In the genomic region with DNA sequence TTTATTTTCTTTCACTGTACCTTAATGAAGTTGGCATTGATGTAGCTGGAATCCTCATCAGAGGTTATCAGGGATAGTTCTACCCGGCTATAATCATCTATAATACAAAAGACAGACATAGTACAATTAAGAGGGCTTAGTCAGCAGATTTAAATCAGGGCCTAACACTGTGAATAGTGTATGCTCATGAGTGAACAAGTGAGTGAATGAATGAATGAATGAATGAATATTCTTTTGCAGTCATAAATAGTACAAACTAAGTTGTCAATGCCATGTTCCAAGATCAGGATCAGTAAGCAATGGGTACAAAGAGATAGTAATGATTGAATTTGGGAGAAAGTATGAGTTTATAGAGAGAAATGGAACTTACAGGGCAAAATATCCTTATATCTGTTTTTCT, we compare ENCODE assay signal across 18 cellular contexts. TPM values are rescaled to one million over a fixed set of nuclear protein-coding genes. Genes with fewer than 3 reads are reported as not detected.
DNase-seq lines count a peak whose midpoint lies in the region; ATAC-seq, FAIRE-seq and TF ChIP-seq lines count a peak whose summit lies in the region.
"Had no signal": no experiment of that assay in that cellular context is flagged by ENCODE, and none has a peak within 500 bp of the region (broad histone marks: within the 10 kb centered on the region; RNA-seq: fewer than 3 reads in every experiment).

No MANE protein-coding gene starts in this region.

- H3K4me3 ChIP-seq in CD4-positive, CD25-positive, alpha-beta regulatory T cell (ENCODE audit: low read depth, low read length), result no peak overlapping the region
- no peak overlapping the region for H3K4me3 ChIP-seq in keratinocyte (ENCODE audit: control insufficient read depth in 2 of 3, extremely low read depth in 1 of 3, insufficient read depth in 2 of 3, low read depth in 1 of 3, low read length in 3 of 3)
- H3K4me3 ChIP-seq: sigmoid colon, suprapubic skin had no signal

- no peaks in the 10 kb centered on the region for H3K9me1 ChIP-seq in keratinocyte (ENCODE audit: control insufficient read depth, extremely low read depth, insufficient read depth, low read length)

- no peaks in the 10 kb centered on the region for H4K20me1 ChIP-seq in keratinocyte (ENCODE audit: control insufficient read depth, extremely low read depth, insufficient read depth, low read length)

- dilution Hi-C loops in keratinocyte (cut with MboI; ENCODE audit: extremely low pct_ligation_motif_present, low sequenced_read_pairs), result no loop called here

- no peak overlapping the region for H3K9ac ChIP-seq in keratinocyte (ENCODE audit: control insufficient read depth, extremely low read depth, insufficient read depth, low read length)

- no peak for DNase-seq in CD4-positive, CD25-positive, alpha-beta regulatory T cell
- no peak for DNase-seq in keratinocyte (ENCODE audit: low read depth, low spot score)
- no peak for DNase-seq in NOMO-1 treated with dmso at 0.1 percent for 144 hours (lab: John Stamatoyannopoulos, UW; ENCODE audit: unreplicated experiment)
- no peak for DNase-seq in NCI-H524 (lab: John Stamatoyannopoulos, UW)
- DNase-seq: activated CD4-positive, alpha-beta T cell treated with anti-CD3 and anti-CD28 coated beads, Interleukin-2, amount 50 U/mL, for 4 hours; H7; heart left ventricle; left colon; NCI-H1105; NCI-H345; sigmoid colon; T1000 had no signal

- H3K4me2 ChIP-seq in keratinocyte (ENCODE audit: control insufficient read depth, extremely low read depth, insufficient read depth, low read depth, low read length), result peak overlapping the region; percentile 41

- no peak overlapping the region for H2AFZ ChIP-seq in keratinocyte (ENCODE audit: control insufficient read depth, low read length)

- no peak for ATAC-seq in CD4-positive, CD25-positive, alpha-beta regulatory T cell (ENCODE audit: low read depth in 2 of 2)
- no peak for ATAC-seq in HG02981 (IDR thresholded peaks at IDR 0.05; ENCODE audit: unreplicated experiment)
- ATAC-seq: left colon had no signal

- no peaks in the 10 kb centered on the region for H3K9me3 Mint-ChIP-seq in CD4-positive, CD25-positive, alpha-beta regulatory T cell
- H3K9me3 Mint-ChIP-seq in IgD-negative memory B cell, result no peaks in the 10 kb centered on the region

- no peak overlapping the region for H3K4me3 Mint-ChIP-seq in CD4-positive, CD25-positive, alpha-beta regulatory T cell
- H3K4me3 Mint-ChIP-seq in IgD-negative memory B cell, result peak overlapping the region; percentile 28 to 89 (median 70)

- no peak for TF ChIP-seq CTCF in keratinocyte (optimal IDR thresholded peaks at IDR 0.05 in 1 of 3, IDR thresholded peaks at IDR 0.05 in 1 of 3, conservative IDR thresholded peaks at IDR 0.05 in 1 of 3; ENCODE audit: extremely low read depth in 1 of 3, insufficient read depth in 2 of 3, low read length in 3 of 3)

- H3K36me3 ChIP-seq in CD4-positive, CD25-positive, alpha-beta regulatory T cell (ENCODE audit: control insufficient read depth, insufficient read depth, low read length), result peaks cover 51% of the 10 kb centered on the region
- no peaks in the 10 kb centered on the region for H3K36me3 ChIP-seq in keratinocyte (ENCODE audit: control insufficient read depth in 2 of 2, extremely low read depth in 1 of 2, insufficient read depth in 2 of 2, low read length in 2 of 2)
- H3K36me3 ChIP-seq: sigmoid colon, suprapubic skin had no signal

- no peaks in the 10 kb centered on the region for H3K27me3 ChIP-seq in CD4-positive, CD25-positive, alpha-beta regulatory T cell (ENCODE audit: control insufficient read depth, insufficient read depth, low read length)
- H3K27me3 ChIP-seq in keratinocyte (ENCODE audit: control insufficient read depth, extremely low read depth, insufficient read depth, low read length), result no peaks in the 10 kb centered on the region
- H3K27me3 ChIP-seq: heart left ventricle, sigmoid colon, suprapubic skin had no signal

- H3K4me1 Mint-ChIP-seq in CD4-positive, CD25-positive, alpha-beta regulatory T cell, result peaks cover 37 to 42% (median 38%) of the 10 kb centered on the region in 4 donors
- H3K4me1 Mint-ChIP-seq in IgD-negative memory B cell, result peaks cover 46 to 64% (median 53%) of the 10 kb centered on the region in 3 donors

- peaks cover 23% of the 10 kb centered on the region for H3K4me1 ChIP-seq in CD4-positive, CD25-positive, alpha-beta regulatory T cell (ENCODE audit: control insufficient read depth, insufficient read depth, low read length, poor library complexity, severe bottlenecking)
- H3K4me1 ChIP-seq in keratinocyte (ENCODE audit: control insufficient read depth, extremely low read depth, insufficient read depth, low read length), result peaks cover 33% of the 10 kb centered on the region
- H3K4me1 ChIP-seq: sigmoid colon had no signal

- no peak overlapping the region for H3K27ac ChIP-seq in CD4-positive, CD25-positive, alpha-beta regulatory T cell (ENCODE audit: insufficient read depth, low read length, poor library complexity, severe bottlenecking)
- H3K27ac ChIP-seq in keratinocyte (ENCODE audit: control insufficient read depth, insufficient read depth, low read length), result no peak overlapping the region
- H3K27ac ChIP-seq: C4-2B, epithelial cell of prostate, sigmoid colon, suprapubic skin had no signal

- H3K27ac Mint-ChIP-seq in CD4-positive, CD25-positive, alpha-beta regulatory T cell, result peak overlapping the region; percentile 17 to 79 (median 50)
- H3K27ac Mint-ChIP-seq in IgD-negative memory B cell, result peak overlapping the region; percentile 68 to 95 (median 93)

- no peaks in the 10 kb centered on the region for H3K9me3 ChIP-seq in CD4-positive, CD25-positive, alpha-beta regulatory T cell (ENCODE audit: control insufficient read depth in 2 of 2, low read length in 2 of 2)
- H3K9me3 ChIP-seq in keratinocyte (ENCODE audit: control insufficient read depth, low read depth, low read length), result no peaks in the 10 kb centered on the region
- H3K9me3 ChIP-seq: heart left ventricle, sigmoid colon, suprapubic skin had no signal

- H3K27me3 Mint-ChIP-seq in CD4-positive, CD25-positive, alpha-beta regulatory T cell, result no peaks in the 10 kb centered on the region
- H3K27me3 Mint-ChIP-seq in IgD-negative memory B cell, result no peaks in the 10 kb centered on the region

- no peaks in the 10 kb centered on the region for H3K79me2 ChIP-seq in keratinocyte (ENCODE audit: control insufficient read depth, insufficient read depth, low read length)

- FAIRE-seq in keratinocyte (lab: Jason Lieb, UNC), result no peak

- peaks cover 45% of the 10 kb centered on the region for H3K36me3 Mint-ChIP-seq in CD4-positive, CD25-positive, alpha-beta regulatory T cell
- H3K36me3 Mint-ChIP-seq in IgD-negative memory B cell, result peaks cover 13% of the 10 kb centered on the region

RNA-seq across cellular contexts. Expression of gene PTPN22, which starts 12.5 kb away (rescaled TPM):
- 58.5 TPM for total RNA-seq in CD4-positive, CD25-positive, alpha-beta regulatory T cell
- 10 to 100 TPM; 49.1 to 93.4 (median 65.1) TPM for polyA plus RNA-seq in CD4-positive, CD25-positive, alpha-beta regulatory T cell
- polyA plus RNA-seq in IgD-negative memory B cell, result 41.1 TPM
- polyA plus RNA-seq in keratinocyte, result 0.07 to 0.39 TPM (median 0.23 TPM) in 3 replicates
- not detected for polyA plus RNA-seq in keratinocyte (2011; ENCODE audit: low read depth)
- polyA plus RNA-seq in keratinocyte (2011; cell fraction: cytosol; rRNA removed), result 0.09 and 0.13 TPM in 2 replicates
- 0.20 and 0.27 TPM in 2 replicates for polyA plus RNA-seq in keratinocyte (2011; cell fraction: nucleus; rRNA removed)
- polyA plus RNA-seq in keratinocyte (2012; ENCODE audit: low replicate concordance), result 0.17 TPM in 1 of 2 replicates, not detected in the other
- polyA minus RNA-seq in keratinocyte, result 0.26 to 0.43 TPM in 2 of 3 replicates, not detected in the other
- not detected for polyA minus RNA-seq in keratinocyte (2011; cell fraction: cytosol; rRNA and poly(A)+ RNA removed)
- 0.63 TPM in 1 of 2 replicates, not detected in the other for polyA minus RNA-seq in keratinocyte (2011; cell fraction: nucleus; rRNA and poly(A)+ RNA removed)
- total RNA-seq: H7 had no signal

RNA-seq across cellular contexts. Expression of gene BCL2L15, which starts 28.4 kb away (rescaled TPM):
- 2.2 TPM for total RNA-seq in CD4-positive, CD25-positive, alpha-beta regulatory T cell
- polyA plus RNA-seq in CD4-positive, CD25-positive, alpha-beta regulatory T cell, result 1 to 10 TPM in 1 of 4 donors, under 1 TPM in 3; 0.30 to 2.1 (median 0.63) TPM
- polyA plus RNA-seq in IgD-negative memory B cell (not detected), keratinocyte (0.03 to 0.09 TPM (median 0.08 TPM) in 3 replicates)
- not detected for polyA plus RNA-seq in keratinocyte (2011; ENCODE audit: low read depth)
- 0.02 and 0.03 TPM in 2 replicates for polyA plus RNA-seq in keratinocyte (2011; cell fraction: cytosol; rRNA removed)
- 0.15 and 0.17 TPM in 2 replicates for polyA plus RNA-seq in keratinocyte (2011; cell fraction: nucleus; rRNA removed)
- polyA plus RNA-seq in keratinocyte (2012; ENCODE audit: low replicate concordance), result 0.16 TPM in 1 of 2 replicates, not detected in the other
- polyA minus RNA-seq in keratinocyte, result 0.07 to 0.83 TPM in 2 of 3 replicates, not detected in the other
- polyA minus RNA-seq in keratinocyte (2011; cell fraction: cytosol; rRNA and poly(A)+ RNA removed), result not detected
- polyA minus RNA-seq in keratinocyte (2011; cell fraction: nucleus; rRNA and poly(A)+ RNA removed), result not detected in 2 replicates
- total RNA-seq: cardiac septum, H7 had no signal

RNA-seq across cellular contexts. Expression of gene AP4B1, which starts 45.6 kb away (rescaled TPM):
- 53.6 TPM for total RNA-seq in CD4-positive, CD25-positive, alpha-beta regulatory T cell
- 10 to 100 TPM; 12.9 to 16.1 (median 14.5) TPM for polyA plus RNA-seq in CD4-positive, CD25-positive, alpha-beta regulatory T cell
- 13.2 TPM for polyA plus RNA-seq in IgD-negative memory B cell
- polyA plus RNA-seq in keratinocyte, result 11.6 to 16.9 TPM (median 16.5 TPM) in 3 replicates
- 11.1 TPM for polyA plus RNA-seq in keratinocyte (2011; ENCODE audit: low read depth)
- 6.6 and 9.4 TPM in 2 replicates for polyA plus RNA-seq in keratinocyte (2011; cell fraction: cytosol; rRNA removed)
- 31.4 and 37.8 TPM in 2 replicates for polyA plus RNA-seq in keratinocyte (2011; cell fraction: nucleus; rRNA removed)
- polyA plus RNA-seq in keratinocyte (2012; ENCODE audit: low replicate concordance), result 6.0 and 11.6 TPM in 2 replicates
- 8.7 to 20.2 TPM (median 15.6 TPM) in 3 replicates for polyA minus RNA-seq in keratinocyte
- 10.7 TPM for polyA minus RNA-seq in keratinocyte (2011; cell fraction: cytosol; rRNA and poly(A)+ RNA removed)
- 9.3 and 16.5 TPM in 2 replicates for polyA minus RNA-seq in keratinocyte (2011; cell fraction: nucleus; rRNA and poly(A)+ RNA removed)

RNA-seq across cellular contexts. Expression of gene DCLRE1B, which starts 46.1 kb away (rescaled TPM):
- total RNA-seq in CD4-positive, CD25-positive, alpha-beta regulatory T cell, result 7.0 TPM
- 1 to 10 TPM; 2.2 to 6.6 (median 4.7) TPM for polyA plus RNA-seq in CD4-positive, CD25-positive, alpha-beta regulatory T cell
- polyA plus RNA-seq in IgD-negative memory B cell (3.6 TPM), keratinocyte (4.8 to 6.4 TPM (median 5.4 TPM) in 3 replicates)
- 0.70 TPM for polyA plus RNA-seq in keratinocyte (2011; ENCODE audit: low read depth)
- polyA plus RNA-seq in keratinocyte (2011; cell fraction: cytosol; rRNA removed), result 4.8 and 4.9 TPM in 2 replicates
- 4.5 and 5.0 TPM in 2 replicates for polyA plus RNA-seq in keratinocyte (2011; cell fraction: nucleus; rRNA removed)
- 2.8 and 8.3 TPM in 2 replicates for polyA plus RNA-seq in keratinocyte (2012; ENCODE audit: low replicate concordance)
- 5.8 to 11.7 TPM (median 6.4 TPM) in 3 replicates for polyA minus RNA-seq in keratinocyte
- 2.9 TPM for polyA minus RNA-seq in keratinocyte (2011; cell fraction: cytosol; rRNA and poly(A)+ RNA removed)
- polyA minus RNA-seq in keratinocyte (2011; cell fraction: nucleus; rRNA and poly(A)+ RNA removed), result 3.1 and 4.3 TPM in 2 replicates

RNA-seq across cellular contexts. Expression of gene RSBN1, which starts 46.7 kb away (rescaled TPM):
- total RNA-seq in CD4-positive, CD25-positive, alpha-beta regulatory T cell, result 52.1 TPM
- 10 to 100 TPM; 43.8 to 52.7 (median 49.8) TPM for polyA plus RNA-seq in CD4-positive, CD25-positive, alpha-beta regulatory T cell
- polyA plus RNA-seq in IgD-negative memory B cell (36.6 TPM), keratinocyte (7.1 to 10.4 TPM (median 9.5 TPM) in 3 replicates)
- polyA plus RNA-seq in keratinocyte (2011; ENCODE audit: low read depth), result 14.3 TPM
- 4.1 and 5.5 TPM in 2 replicates for polyA plus RNA-seq in keratinocyte (2011; cell fraction: cytosol; rRNA removed)
- 7.8 and 11.9 TPM in 2 replicates for polyA plus RNA-seq in keratinocyte (2011; cell fraction: nucleus; rRNA removed)
- 7.0 and 7.2 TPM in 2 replicates for polyA plus RNA-seq in keratinocyte (2012; ENCODE audit: low replicate concordance)
- polyA minus RNA-seq in keratinocyte, result 2.1 to 56.2 TPM (median 21.1 TPM) in 3 replicates
- 8.4 TPM for polyA minus RNA-seq in keratinocyte (2011; cell fraction: cytosol; rRNA and poly(A)+ RNA removed)
- 16.1 and 30.9 TPM in 2 replicates for polyA minus RNA-seq in keratinocyte (2011; cell fraction: nucleus; rRNA and poly(A)+ RNA removed)

Comparison
In these comparisons a context has a peak if more than half of its experiments do, and no peak if none do; other contexts are left out.
1. H3K4me3 Mint-ChIP-seq: peak in IgD-negative memory B cell (4 of 4); none in CD4-positive, CD25-positive, alpha-beta regulatory T cell (0 of 4).
2. RNA of gene PTPN22, which starts 12.5 kb away (polyA plus RNA-seq): 49.1 to 93.4 TPM in CD4-positive, CD25-positive, alpha-beta regulatory T cell and 41.1 TPM in IgD-negative memory B cell (single experiment); 0.07 to 0.39 TPM in keratinocyte; every median in the first group is over 10 times any median in the second.